Comparison of ENCODE assay signal across 23 cellular contexts in genomic region chr1:236552901-236553300, GRCh38.
"Had no signal": no experiment of that assay in that cellular context is flagged by ENCODE, and none has a peak within 500 bp of the region (broad histone marks: within the 10 kb centered on the region; RNA-seq: fewer than 3 reads in every experiment).

No MANE protein-coding gene starts in this region.

- H3K4me3 Mint-ChIP-seq: mesothelial cell of epicardium; natural killer cell treated with Interleukin-12 subunit alpha and Interleukin-12 subunit beta and Interleukin-15 and Interleukin-18, amount 100 ng/mL, for 72 hours; T-cell had no signal

- H3K27me3 ChIP-seq: body of pancreas, colonic mucosa, sigmoid colon, spleen, tibial artery had no signal

- H3K27ac ChIP-seq: body of pancreas, colonic mucosa, parathyroid adenoma, sigmoid colon, spleen, tibial artery had no signal

- H3K4me1 ChIP-seq: body of pancreas, colonic mucosa, parathyroid adenoma, sigmoid colon, tibial artery had no signal

- H3K27ac Mint-ChIP-seq: mesothelial cell of epicardium; natural killer cell treated with Interleukin-12 subunit alpha and Interleukin-12 subunit beta and Interleukin-15 and Interleukin-18, amount 100 ng/mL, for 72 hours; T-cell had no signal

- H3K4me3 ChIP-seq: body of pancreas, colonic mucosa, lung, sigmoid colon, spleen, tibial artery had no signal

- H3K9me3 ChIP-seq: body of pancreas, colonic mucosa, sigmoid colon, spleen, tibial artery had no signal

- ATAC-seq: activated naive CD4-positive, alpha-beta T cell treated with anti-CD3 and anti-CD28 coated beads, Interleukin-2, amount 50 U/mL, for 72 hours; body of pancreas; left lobe of liver; natural killer cell treated with Interleukin-12 subunit alpha and Interleukin-12 subunit beta and Interleukin-15 and Interleukin-18, amount 100 ng/mL, for 72 hours; T-cell had no signal

- DNase-seq: activated CD4-positive, alpha-beta T cell treated with anti-CD3 and anti-CD28 coated beads, Interleukin-2, amount 50 U/mL, for 1 hour; activated CD4-positive, CD25-positive, alpha-beta regulatory T cell treated with anti-CD3 and anti-CD28 coated beads, Interleukin-2, amount 50 U/mL, for 72 hours; activated T-cell treated with anti-CD3 and anti-CD28 coated beads, Interleukin-2, amount 50 U/mL, for 1 hour; body of pancreas; central memory CD4-positive, alpha-beta T cell; colonic mucosa; hypothalamus; sigmoid colon; spleen; stimulated activated CD4-positive, alpha-beta T cell treated with anti-CD3 and anti-CD28 coated beads, Interleukin-4, amount 100 ng/mL, for 4 hours; stimulated activated naive CD4-positive, alpha-beta T cell; substantia nigra; T-cell; T-helper 9 cell; tibial artery had no signal

- H3K4me1 Mint-ChIP-seq: mesothelial cell of epicardium had no signal

- H3K27me3 Mint-ChIP-seq: natural killer cell treated with Interleukin-12 subunit alpha and Interleukin-12 subunit beta and Interleukin-15 and Interleukin-18, amount 100 ng/mL, for 72 hours; T-cell had no signal

- FAIRE-seq: frontal cortex, keratinocyte had no signal

- H3K9me3 Mint-ChIP-seq: activated naive CD4-positive, alpha-beta T cell treated with anti-CD3 and anti-CD28 coated beads, Interleukin-2, amount 50 U/mL, for 72 hours; mesothelial cell of epicardium; natural killer cell treated with Interleukin-12 subunit alpha and Interleukin-12 subunit beta and Interleukin-15 and Interleukin-18, amount 100 ng/mL, for 72 hours; T-cell had no signal
